17 cellular contexts compared by ENCODE assay signal in the genomic region with DNA sequence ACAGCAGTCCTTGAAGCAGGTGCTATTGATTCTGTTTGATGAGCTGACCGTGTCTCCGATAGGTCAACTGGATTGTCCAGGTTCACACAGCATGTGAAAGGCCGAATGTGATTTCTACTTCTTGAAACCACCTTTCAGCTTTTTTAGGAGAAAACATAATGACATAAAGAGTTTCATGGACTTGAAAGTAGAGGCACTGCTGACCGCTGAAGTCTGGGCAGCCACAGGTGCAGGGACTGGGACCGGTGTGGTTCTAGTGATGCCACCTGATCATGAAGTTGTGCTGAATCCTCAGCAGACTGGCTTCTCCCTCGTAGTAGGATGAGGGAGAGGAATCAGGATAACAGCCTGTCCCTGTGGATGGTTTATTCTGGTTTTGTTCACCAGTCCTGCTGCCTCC.
DNase-seq lines count a peak whose midpoint lies in the region; ATAC-seq and TF ChIP-seq lines count a peak whose summit lies in the region.
"Had no signal": no experiment of that assay in that cellular context is flagged by ENCODE, and none has a peak within 500 bp of the region (broad histone marks: within the 10 kb centered on the region; RNA-seq: fewer than 3 reads in every experiment).

No MANE protein-coding gene starts in this region.

- no peak overlapping the region for H2BK5ac ChIP-seq in IMR-90 (ENCODE audit: low read depth, low read length, poor library complexity, severe bottlenecking)

- intact Hi-C loops in IMR-90 (cut with micrococcal nuclease) (no loop called here), ascending aorta (cut with DNase I) (loop anchor here (5.0 to 10.0 kb wide), 2 partner anchors 60 to 107 kb away; no protein-coding TSS in a partner anchor)

- H3K23ac ChIP-seq in IMR-90 (ENCODE audit: low read depth, low read length): peak overlapping the region; percentile 91; the same call in 1 of the 2 replicates

- no peak for TF ChIP-seq POLR2A in IMR-90 (IDR thresholded peaks at IDR 0.05; ENCODE audit: low read depth, low read length)

- dilution Hi-C loops in IMR-90 (cut with HindIII; ENCODE audit: low sequenced_read_pairs, unreplicated experiment): no loop called here

- TF ChIP-seq RAD21 in IMR-90 (IDR thresholded peaks at IDR 0.05; ENCODE audit: low read length): no peak

- CTCF ChIA-PET in IMR-90 (lab: Yijun Ruan, JAX): interaction anchor here (1.1 kb wide), 1 partner anchor 133 kb away, joined by 3 read pairs; no protein-coding TSS in a partner anchor

- no peak overlapping the region for H3K4me2 ChIP-seq in IMR-90 (ENCODE audit: low read depth, low read length)

- H3K9ac ChIP-seq in IMR-90 (ENCODE audit: low read depth, low read length): no peak overlapping the region
- H3K9ac ChIP-seq in mucosa of rectum (ENCODE audit: low read depth in 1 of 2, low read length in 2 of 2): no peak overlapping the region

- peak overlapping the region; percentile 20; the same call in 1 of the 2 replicates for H2AK5ac ChIP-seq in IMR-90 (ENCODE audit: low read depth, low read length)

- H3K27ac ChIP-seq in IMR-90 (ENCODE audit: insufficient read depth, low read length) (no peak overlapping the region), ascending aorta (peak overlapping the region; percentile 93), mucosa of rectum (ENCODE audit: low read depth in 2 of 2, low read length in 2 of 2) (peak overlapping the region; percentile 75 to 82), thoracic aorta (peak overlapping the region; percentile 94 to 96)

- DNase-seq in IMR-90: no peak
- no peak for DNase-seq in ascending aorta (ENCODE audit: low spot score in 2 of 2)
- no peak for DNase-seq in thoracic aorta (ENCODE audit: low spot score)
- no peak for DNase-seq in NCI-H1436 (lab: John Stamatoyannopoulos, UW)
- no peak for DNase-seq in NCI-H2081 (lab: John Stamatoyannopoulos, UW)
- DNase-seq in activated CD4-positive, alpha-beta T cell treated with anti-CD3 and anti-CD28 coated beads, Interleukin-2, amount 50 U/mL, for 48 hours: no peak
- DNase-seq: activated CD8-positive, alpha-beta memory T cell treated with anti-CD3 and anti-CD28 coated beads, Interleukin-2, amount 10 ng/mL, durations not matched to agents 7 days and 5 days; BE2C; body of pancreas; DMS53; endodermal cell; Karpas-422; NCI-H1694 treated with DMSO at 0.1 percent for 48 hours; NCI-H510A treated with DMSO at 0.1 percent for 48 hours; stimulated activated naive CD8-positive, alpha-beta T cell treated with anti-CD3 and anti-CD28 coated beads, Interleukin-15, amount 100 ng/mL, for 72 hours had no signal

- H3K56ac ChIP-seq in IMR-90 (ENCODE audit: extremely low read depth, insufficient read depth, low read length): no peak overlapping the region

- H4K20me1 ChIP-seq in IMR-90 (ENCODE audit: insufficient read depth, low read length): no peaks in the 10 kb centered on the region

- POLR2A ChIA-PET in IMR-90 (lab: Charles Lee; ENCODE audit: unreplicated experiment): no interaction called here

- H3K36me3 ChIP-seq in IMR-90 (ENCODE audit: control insufficient read depth, insufficient read depth, low read length) (peaks cover 16% of the 10 kb centered on the region), ascending aorta (no peaks in the 10 kb centered on the region), mucosa of rectum (ENCODE audit: control insufficient read depth in 2 of 2, insufficient read depth in 2 of 2, low read length in 2 of 2) (peaks cover 18 to 21% of the 10 kb centered on the region in 2 donors), thoracic aorta (no peaks in the 10 kb centered on the region)
- H3K36me3 ChIP-seq: BE2C had no signal

- WGBS in IMR-90 (ENCODE audit: extremely low coverage in 2 of 2, insufficient read length in 1 of 2), 2 experiments: 93% methylated on average over 2 of the region's 6 CpGs; no CpG with 5 or more reads in 1 of the 2 experiments

- H3K18ac ChIP-seq in IMR-90 (ENCODE audit: low read depth, low read length): no peak overlapping the region

- peaks cover 19% of the 10 kb centered on the region for H3K9me1 ChIP-seq in IMR-90 (ENCODE audit: insufficient read depth, low read length)

- no TSS peak for BruUV-seq in IMR-90 (replicated peaks; lab: Mats Ljungman, UMichigan)

- H3K4me3 ChIP-seq in IMR-90 (ENCODE audit: insufficient read depth, low read depth, low read length) (no peak overlapping the region), ascending aorta (no peak overlapping the region), mucosa of rectum (ENCODE audit: low read length in 2 of 2) (no peak overlapping the region), thoracic aorta (no peak overlapping the region)
- H3K4me3 ChIP-seq: body of pancreas had no signal

- peak overlapping the region in 1 of 2 experiments; percentile 19; a peak in 1 of 4 replicates for H4K8ac ChIP-seq in IMR-90 (ENCODE audit: low read depth in 2 of 2, low read length in 2 of 2)

- H3K14ac ChIP-seq in IMR-90 (replicated peaks; ENCODE audit: low read depth, low read length): no peak overlapping the region

- H2AFZ ChIP-seq in IMR-90 (replicated peaks; ENCODE audit: low read length, poor library complexity): no peak overlapping the region

- H3K4me1 ChIP-seq in IMR-90 (ENCODE audit: control insufficient read depth, insufficient read depth, low read length) (peaks cover 23% of the 10 kb centered on the region), ascending aorta (peaks cover 30 to 72% of the 10 kb centered on the region in 2 donors), mucosa of rectum (ENCODE audit: control insufficient read depth in 2 of 2, insufficient read depth in 2 of 2, low read length in 2 of 2) (peaks cover 21 to 28% of the 10 kb centered on the region in 2 donors), thoracic aorta (ENCODE audit: control insufficient read depth in 1 of 2, low read depth in 2 of 2) (peaks cover 67 to 86% of the 10 kb centered on the region in 2 donors)
- H3K4me1 ChIP-seq: BE2C had no signal

- no peaks in the 10 kb centered on the region for H3K27me3 ChIP-seq in IMR-90 (ENCODE audit: control insufficient read depth, insufficient read depth, low read length)
- no peaks in the 10 kb centered on the region for H3K27me3 ChIP-seq in ascending aorta
- no peaks in the 10 kb centered on the region for H3K27me3 ChIP-seq in mucosa of rectum (ENCODE audit: control insufficient read depth in 2 of 2, insufficient read depth in 2 of 2, low read length in 2 of 2)
- H3K27me3 ChIP-seq in thoracic aorta (replicated peaks; ENCODE audit: insufficient read depth): no peaks in the 10 kb centered on the region
- H3K27me3 ChIP-seq: BE2C, body of pancreas had no signal

- H3K4ac ChIP-seq in IMR-90 (ENCODE audit: low read depth, low read length): peak overlapping the region; percentile 40

- H3K9me3 ChIP-seq in IMR-90 (ENCODE audit: control insufficient read depth, insufficient read depth, low read length): no peaks in the 10 kb centered on the region
- no peaks in the 10 kb centered on the region for H3K9me3 ChIP-seq in ascending aorta
- H3K9me3 ChIP-seq in mucosa of rectum (ENCODE audit: control insufficient read depth in 2 of 2, low read length in 2 of 2): no peaks in the 10 kb centered on the region
- no peaks in the 10 kb centered on the region for H3K9me3 ChIP-seq in thoracic aorta
- H3K9me3 ChIP-seq: BE2C, body of pancreas had no signal

- H2BK120ac ChIP-seq in IMR-90 (ENCODE audit: low read depth, low read length): peak overlapping the region; percentile 21; the same call in 1 of the 2 replicates

- in situ Hi-C loops in IMR-90 (cut with MboI; ENCODE audit: low sequenced_read_pairs): no loop called here

- H4K91ac ChIP-seq in IMR-90 (ENCODE audit: insufficient read depth, low read depth, low read length): no peak overlapping the region

- no peak overlapping the region for H4K5ac ChIP-seq in IMR-90 (ENCODE audit: low read depth, low read length)

- ATAC-seq in IMR-90 (ENCODE audit: low read depth) (no peak), thoracic aorta (ENCODE audit: insufficient number of reproducible peaks, low FRiP score, low read depth) (no peak), GM18861 (IDR thresholded peaks at IDR 0.05; ENCODE audit: unreplicated experiment) (no peak)
- ATAC-seq: activated CD8-positive, alpha-beta memory T cell treated with anti-CD3 and anti-CD28 coated beads, Interleukin-2, amount 10 ng/mL, durations not matched to agents 7 days and 5 days; body of pancreas; stimulated activated naive CD8-positive, alpha-beta T cell treated with anti-CD3 and anti-CD28 coated beads, Interleukin-15, amount 100 ng/mL, for 72 hours had no signal

- no peak overlapping the region for H2AK9ac ChIP-seq in IMR-90 (replicated peaks; ENCODE audit: low read depth, low read length, poor library complexity)

- TF ChIP-seq CTCF in IMR-90 (conservative IDR thresholded peaks at IDR 0.05; ENCODE audit: low read depth, low read length): no peak
- no peak for TF ChIP-seq CTCF in ascending aorta (IDR thresholded peaks at IDR 0.05)
- no peak for TF ChIP-seq CTCF in thoracic aorta (IDR thresholded peaks at IDR 0.05)

- H2BK20ac ChIP-seq in IMR-90 (ENCODE audit: low read depth, low read length): no peak overlapping the region

- H3K79me1 ChIP-seq in IMR-90 (ENCODE audit: low read depth in 1 of 2, low read length in 2 of 2): peaks cover 47 to 77% of the 10 kb centered on the region in 2 experiments

- peak overlapping the region; percentile 67; the same call in 2 of the 3 replicates for H2BK15ac ChIP-seq in IMR-90 (ENCODE audit: low read depth, low read length)

TF ChIP-seq in IMR-90, 13 proteins besides CTCF, POLR2A, EP300 and RAD21 (continues in another document):
- TF ChIP-seq RFX5 (IDR thresholded peaks at IDR 0.05; ENCODE audit: low read depth, low read length) (no peak), NFE2L2 (IDR thresholded peaks at IDR 0.05; ENCODE audit: low read depth, low read length) (no peak), MAZ (IDR thresholded peaks at IDR 0.05; ENCODE audit: borderline replicate concordance, low read depth, low read length) (no peak), MAFK (IDR thresholded peaks at IDR 0.05; ENCODE audit: low read depth, low read length) (no peak), BHLHE40 (IDR thresholded peaks at IDR 0.05; ENCODE audit: low read depth, low read length) (no peak), SMC3 (IDR thresholded peaks at IDR 0.05; ENCODE audit: low read depth, low read length) (no peak)
- TF ChIP-seq, protein P1, sequence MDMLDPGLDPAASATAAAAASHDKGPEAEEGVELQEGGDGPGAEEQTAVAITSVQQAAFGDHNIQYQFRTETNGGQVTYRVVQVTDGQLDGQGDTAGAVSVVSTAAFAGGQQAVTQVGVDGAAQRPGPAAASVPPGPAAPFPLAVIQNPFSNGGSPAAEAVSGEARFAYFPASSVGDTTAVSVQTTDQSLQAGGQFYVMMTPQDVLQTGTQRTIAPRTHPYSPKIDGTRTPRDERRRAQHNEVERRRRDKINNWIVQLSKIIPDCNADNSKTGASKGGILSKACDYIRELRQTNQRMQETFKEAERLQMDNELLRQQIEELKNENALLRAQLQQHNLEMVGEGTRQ (IDR thresholded peaks at IDR 0.05; ENCODE audit: low read depth, low read length): no peak
